ENCODE assay signal across 8 cellular contexts in genomic region chr17:32349503-32349853, GRCh38. TPM values are rescaled to one million over a fixed set of nuclear protein-coding genes. Genes with fewer than 3 reads are reported as not detected.
DNase-seq lines count a peak whose midpoint lies in the region; ATAC-seq, FAIRE-seq and TF ChIP-seq lines count a peak whose summit lies in the region.

No MANE protein-coding gene starts in this region.

- no peak for FAIRE-seq in small intestine (lab: Jason Lieb, UNC)

- peak; percentile 23 for DNase-seq in EL
- peak in 3 of 7 donors; percentile 16 to 47 (median 25) for DNase-seq in adrenal gland
- DNase-seq in small intestine, result no peak
- DNase-seq in kidney glomerular epithelial cell (lab: John Stamatoyannopoulos, UW), result no peak
- no peak for DNase-seq in occipital lobe (lab: John Stamatoyannopoulos, UW)

- WGBS in adrenal gland, 4 donors, result 11 to 20% (median 16%) methylated on average over 15 of the region's 15 CpGs
- WGBS in small intestine, 3 donors, result 16 to 24% (median 19%) methylated on average over 15 of the region's 15 CpGs

- H3K9me3 Mint-ChIP-seq in IgD-negative memory B cell, result no peaks in the 10 kb centered on the region

- TF ChIP-seq POLR2A in adrenal gland (IDR thresholded peaks at IDR 0.05), result no peak

- H3K4me1 ChIP-seq in adrenal gland (replicated peaks in 1 of 2), result peaks cover 11 to 34% of the 10 kb centered on the region in 2 donors
- H3K4me1 ChIP-seq in iPS-15b (ENCODE audit: control insufficient read depth, insufficient read depth, low read length), result peaks cover 5% of the 10 kb centered on the region
- peaks cover 2 to 12% of the 10 kb centered on the region in 2 donors for H3K4me1 ChIP-seq in small intestine (ENCODE audit: control insufficient read depth in 2 of 2, insufficient read depth in 1 of 2, low read depth in 1 of 2, low read length in 1 of 2)

- H3K9ac ChIP-seq in iPS-15b (ENCODE audit: low read depth, low read length), result peak overlapping the region; percentile 82

- no peak for TF ChIP-seq CTCF in adrenal gland (IDR thresholded peaks at IDR 0.05)

- H3K36me3 ChIP-seq in adrenal gland (replicated peaks in 1 of 2) (peaks cover 0 to 13% of the 10 kb centered on the region in 2 donors), iPS-15b (ENCODE audit: control insufficient read depth, insufficient read depth, low read length) (peaks cover 3% of the 10 kb centered on the region), small intestine (ENCODE audit: control insufficient read depth in 2 of 2, insufficient read depth in 2 of 2, low read length in 2 of 2) (no peaks in the 10 kb centered on the region)

- intact Hi-C loops in adrenal gland (cut with DNase I), result no loop called here

- H3K36me3 Mint-ChIP-seq in IgD-negative memory B cell, result peaks cover 8% of the 10 kb centered on the region

- H3K27me3 ChIP-seq in adrenal gland (no peaks in the 10 kb centered on the region), iPS-15b (ENCODE audit: control insufficient read depth, insufficient read depth, low read length) (no peaks in the 10 kb centered on the region), small intestine (ENCODE audit: control insufficient read depth in 2 of 2, insufficient read depth in 2 of 2, low read length in 2 of 2) (no peaks in the 10 kb centered on the region)

- no peaks in the 10 kb centered on the region for H3K27me3 Mint-ChIP-seq in IgD-negative memory B cell

- peak overlapping the region; percentile 97 to 100 (median 99) for H3K4me3 Mint-ChIP-seq in IgD-negative memory B cell

- no peak for ATAC-seq in GM18519 (IDR thresholded peaks at IDR 0.05; ENCODE audit: low FRiP score, unreplicated experiment)

- H3K27ac ChIP-seq in adrenal gland (peak overlapping the region; percentile 92 to 98 (median 96)), small intestine (ENCODE audit: low read depth in 1 of 2, low read length in 1 of 2) (peak overlapping the region; percentile 73 to 98)

- H3K9me3 ChIP-seq in adrenal gland (replicated peaks in 1 of 3) (no peaks in the 10 kb centered on the region), iPS-15b (ENCODE audit: control insufficient read depth, insufficient read depth, low read length) (no peaks in the 10 kb centered on the region), small intestine (ENCODE audit: control insufficient read depth, low read depth) (no peaks in the 10 kb centered on the region)

- H3K27ac Mint-ChIP-seq in IgD-negative memory B cell, result peak overlapping the region; percentile 96 to 100 (median 99)

- H3K4me1 Mint-ChIP-seq in IgD-negative memory B cell, result peaks cover 21 to 27% (median 23%) of the 10 kb centered on the region in 3 donors

- H3K4me3 ChIP-seq in adrenal gland (peak overlapping the region; percentile 9 to 97 (median 60)), iPS-15b (ENCODE audit: low read depth, low read length) (peak overlapping the region; percentile 99), small intestine (ENCODE audit: low read depth in 1 of 2, low read length in 2 of 2) (peak overlapping the region; percentile 55 to 88)

RNA-seq across cellular contexts. Expression of gene ZNF207, which starts 0.5 kb away (rescaled TPM):
- polyA plus RNA-seq in IgD-negative memory B cell (141 TPM), adrenal gland (100 to 1,000 TPM in 1 of 3 donors, 10 to 100 TPM in 2; 58.8 to 190 (median 68.4) TPM), small intestine (10 to 100 TPM; 50.8 to 71.6 (median 56.7) TPM)
- total RNA-seq in adrenal gland (100 to 1,000 TPM in 6 of 8 donors, 10 to 100 TPM in 2; 68.7 to 193 (median 130) TPM), occipital lobe (117 TPM)

RNA-seq across cellular contexts. Expression of gene C17orf75, which starts 7.5 kb away (rescaled TPM):
- 9.6 TPM for polyA plus RNA-seq in IgD-negative memory B cell
- 10 to 100 TPM in 7 of 8 donors, 1 to 10 TPM in 1; 9.6 to 29.7 (median 19.8) TPM for total RNA-seq in adrenal gland
- 10 to 100 TPM; 13.5 to 23.8 (median 17.1) TPM for polyA plus RNA-seq in adrenal gland
- 10 to 100 TPM in 1 of 3 donors, 1 to 10 TPM in 2; 9.6 to 13.7 (median 10.0) TPM for polyA plus RNA-seq in small intestine
- total RNA-seq in occipital lobe, result 37.3 TPM
